In genomic region chr5:84370176-84370575, GRCh38 we compare ENCODE assay signal across 20 cellular contexts. TPM values are rescaled to one million over a fixed set of nuclear protein-coding genes. Genes with fewer than 3 reads are reported as not detected.
"Had no signal": no experiment of that assay in that cellular context is flagged by ENCODE, and none has a peak within 500 bp of the region (broad histone marks: within the 10 kb centered on the region; RNA-seq: fewer than 3 reads in every experiment).

No MANE protein-coding gene starts in this region.

- ATAC-seq: activated T-cell treated with anti-CD3 and anti-CD28 coated beads, Interleukin-2, amount 50 U/mL, for 4 hours; body of pancreas; naive thymus-derived CD8-positive, alpha-beta T cell; right lobe of liver had no signal

- H3K27ac ChIP-seq: body of pancreas, parathyroid adenoma, right lobe of liver, suprapubic skin, transverse colon, uterus had no signal

- H2AFZ ChIP-seq: parathyroid adenoma had no signal

- H3K4me1 Mint-ChIP-seq: activated CD4-positive, alpha-beta T cell treated with anti-CD3 and anti-CD28 coated beads, Interleukin-2, amount 10 ng/mL, durations not matched to agents 24 days and 14 days; naive thymus-derived CD8-positive, alpha-beta T cell had no signal

- H3K36me3 ChIP-seq: right lobe of liver, suprapubic skin, transverse colon, uterus had no signal

- H3K4me3 Mint-ChIP-seq: activated CD4-positive, alpha-beta T cell treated with anti-CD3 and anti-CD28 coated beads, Interleukin-2, amount 10 ng/mL, durations not matched to agents 24 days and 14 days; activated naive CD4-positive, alpha-beta T cell treated with anti-CD3 and anti-CD28 coated beads for 36 hours; activated T-cell treated with anti-CD3 and anti-CD28 coated beads, Interleukin-2, amount 50 U/mL, for 4 hours; naive thymus-derived CD8-positive, alpha-beta T cell; stimulated activated naive CD8-positive, alpha-beta T cell treated with anti-CD3 and anti-CD28 coated beads, Interleukin-15, Interleukin-2, amounts not matched to agents 100 ng/mL and 50 ng/mL, for 24 hours had no signal

- H3K27ac Mint-ChIP-seq: activated CD4-positive, alpha-beta T cell treated with anti-CD3 and anti-CD28 coated beads, Interleukin-2, amount 10 ng/mL, durations not matched to agents 24 days and 14 days; activated naive CD4-positive, alpha-beta T cell treated with anti-CD3 and anti-CD28 coated beads for 36 hours; naive thymus-derived CD8-positive, alpha-beta T cell; stimulated activated naive CD8-positive, alpha-beta T cell treated with anti-CD3 and anti-CD28 coated beads, Interleukin-15, Interleukin-2, amounts not matched to agents 100 ng/mL and 50 ng/mL, for 24 hours had no signal

- DNase-seq: activated CD4-positive, alpha-beta T cell treated with anti-CD3 and anti-CD28 coated beads, Interleukin-2, amount 10 ng/mL, durations not matched to agents 24 days and 14 days; activated CD8-positive, alpha-beta memory T cell treated with anti-CD3 and anti-CD28 coated beads, Interleukin-2, amount 50 U/mL, for 4 hours; activated naive CD4-positive, alpha-beta T cell treated with anti-CD3 and anti-CD28 coated beads for 36 hours; activated T-cell treated with anti-CD3 and anti-CD28 coated beads, Interleukin-2, amount 50 U/mL, for 4 hours; body of pancreas; dorsolateral prefrontal cortex; erythroblast; foreskin melanocyte; mesendoderm; naive thymus-derived CD8-positive, alpha-beta T cell; right lobe of liver; small intestine; stimulated activated CD4-positive, alpha-beta T cell treated with anti-CD3 and anti-CD28 coated beads, Interleukin-15, amount 100 ng/mL, for 24 hours; stimulated activated CD4-positive, alpha-beta T cell treated with anti-CD3 and anti-CD28 coated beads, Interleukin-2, amount 100 ng/mL, for 48 hours; T1000; transverse colon; uterus had no signal

- H3K27me3 Mint-ChIP-seq: activated CD4-positive, alpha-beta T cell treated with anti-CD3 and anti-CD28 coated beads, Interleukin-2, amount 10 ng/mL, durations not matched to agents 24 days and 14 days; naive thymus-derived CD8-positive, alpha-beta T cell; stimulated activated naive CD8-positive, alpha-beta T cell treated with anti-CD3 and anti-CD28 coated beads, Interleukin-15, Interleukin-2, amounts not matched to agents 100 ng/mL and 50 ng/mL, for 24 hours had no signal

- H3K9ac ChIP-seq: parathyroid adenoma had no signal

- H3K4me3 ChIP-seq: body of pancreas, dorsolateral prefrontal cortex, right lobe of liver, suprapubic skin, transverse colon, uterus had no signal

- H3K4me1 ChIP-seq: body of pancreas, parathyroid adenoma, right lobe of liver, suprapubic skin, uterus had no signal

- H3K36me3 Mint-ChIP-seq: naive thymus-derived CD8-positive, alpha-beta T cell had no signal

- H3K9me3 ChIP-seq: body of pancreas, right lobe of liver, suprapubic skin, transverse colon, uterus had no signal

- H3K9me3 Mint-ChIP-seq: activated CD4-positive, alpha-beta T cell treated with anti-CD3 and anti-CD28 coated beads, Interleukin-2, amount 10 ng/mL, durations not matched to agents 24 days and 14 days; activated naive CD4-positive, alpha-beta T cell treated with anti-CD3 and anti-CD28 coated beads for 36 hours; activated T-cell treated with anti-CD3 and anti-CD28 coated beads, Interleukin-2, amount 50 U/mL, for 4 hours; stimulated activated naive CD8-positive, alpha-beta T cell treated with anti-CD3 and anti-CD28 coated beads, Interleukin-15, Interleukin-2, amounts not matched to agents 100 ng/mL and 50 ng/mL, for 24 hours had no signal

- H3K27me3 ChIP-seq: body of pancreas, dorsolateral prefrontal cortex, suprapubic skin, transverse colon, uterus had no signal

RNA-seq across cellular contexts. Expression of gene EDIL3, which starts 14.5 kb away (rescaled TPM):
- total RNA-seq: activated CD4-positive, alpha-beta T cell treated with anti-CD3 and anti-CD28 coated beads, Interleukin-2, amount 10 ng/mL, durations not matched to agents 24 days and 14 days; activated naive CD4-positive, alpha-beta T cell treated with anti-CD3 and anti-CD28 coated beads for 36 hours; naive thymus-derived CD8-positive, alpha-beta T cell had no signal
- polyA plus RNA-seq: naive thymus-derived CD8-positive, alpha-beta T cell had no signal
